In the genomic region with DNA sequence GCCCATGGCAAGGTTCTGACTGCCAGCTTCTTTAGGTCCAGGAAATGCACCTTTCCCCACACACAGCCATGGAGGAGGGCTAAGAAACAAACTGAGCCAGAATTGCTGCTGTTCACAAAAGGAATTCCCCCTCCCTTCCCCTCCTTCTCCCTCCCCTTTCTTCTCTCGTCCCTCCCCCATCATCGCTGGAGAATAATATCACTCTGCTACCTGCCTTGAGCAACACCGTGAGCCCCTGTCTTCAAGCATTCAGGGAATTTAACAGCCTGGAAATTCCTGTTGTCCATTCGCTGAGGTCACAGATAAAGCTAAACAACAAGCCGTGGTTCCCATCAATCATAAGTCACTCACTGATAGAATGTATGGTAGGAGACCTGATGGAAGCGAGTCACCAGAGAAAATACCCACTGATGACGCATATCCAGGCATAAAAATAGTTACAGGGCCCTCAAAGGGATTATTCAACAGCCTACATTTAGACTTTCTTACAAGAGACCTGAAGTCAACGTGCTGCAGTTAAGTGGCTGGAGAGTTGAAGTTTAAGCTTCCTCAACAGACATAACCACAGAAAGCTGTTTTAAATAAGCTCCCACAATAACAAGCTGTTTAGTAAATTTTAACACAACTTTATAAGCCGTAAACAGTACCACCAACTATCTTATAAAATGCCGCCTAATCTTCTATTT, we compare ENCODE assay signal across 8 cellular contexts. TPM values are rescaled to one million over a fixed set of nuclear protein-coding genes. Genes with fewer than 3 reads are reported as not detected.
DNase-seq lines count a peak whose midpoint lies in the region; ATAC-seq and TF ChIP-seq lines count a peak whose summit lies in the region.

No MANE protein-coding gene starts in this region.

- no peak for TF ChIP-seq CTCF in breast epithelium (IDR thresholded peaks at IDR 0.05)

- peak; percentile 75 for DNase-seq in DMS53 (lab: John Stamatoyannopoulos, UW)
- DNase-seq in SW 1271 (lab: John Stamatoyannopoulos, UW), result peak; percentile 88 to 98
- peak in 1 of 2 donors; percentile 26 for DNase-seq in breast epithelium (ENCODE audit: low spot score in 2 of 2)
- peak; percentile 97 for DNase-seq in islet precursor cell
- DNase-seq in stimulated activated CD4-positive, alpha-beta T cell treated with anti-CD3 and anti-CD28 coated beads, Interleukin-1b, Interleukin-23, amount 100 ng/mL, for 48 hours, result peak; percentile 27
- no peak for DNase-seq in epidermal melanocyte (ENCODE audit: insufficient read length, low spot score)

- no peaks in the 10 kb centered on the region for H3K27me3 ChIP-seq in breast epithelium

- ATAC-seq in GM19467 (IDR thresholded peaks at IDR 0.05; ENCODE audit: unreplicated experiment), result peak; percentile 57
- ATAC-seq in HG03520 (IDR thresholded peaks at IDR 0.05; ENCODE audit: unreplicated experiment), result peak; percentile 67

- H3K27ac ChIP-seq in breast epithelium, result peak overlapping the region; percentile 71 to 81

- intact Hi-C loops in breast epithelium (cut with DNase I; ENCODE audit: low total_unique reads), result no loop called here

- no peaks in the 10 kb centered on the region for H3K36me3 ChIP-seq in breast epithelium

- H3K4me3 ChIP-seq in breast epithelium, result peak overlapping the region; percentile 24 to 53 (median 45)

- H3K9me3 ChIP-seq in breast epithelium, result no peaks in the 10 kb centered on the region

- no peak for TF ChIP-seq POLR2A in breast epithelium (IDR thresholded peaks at IDR 0.05)

- no peaks in the 10 kb centered on the region for H3K4me1 ChIP-seq in breast epithelium

RNA-seq across cellular contexts. Expression of gene HIVEP2, which starts 59.7 kb away (rescaled TPM):
- total RNA-seq in breast epithelium, result 10 to 100 TPM; 20.6 to 25.0 (median 23.9) TPM
